In the genomic region with DNA sequence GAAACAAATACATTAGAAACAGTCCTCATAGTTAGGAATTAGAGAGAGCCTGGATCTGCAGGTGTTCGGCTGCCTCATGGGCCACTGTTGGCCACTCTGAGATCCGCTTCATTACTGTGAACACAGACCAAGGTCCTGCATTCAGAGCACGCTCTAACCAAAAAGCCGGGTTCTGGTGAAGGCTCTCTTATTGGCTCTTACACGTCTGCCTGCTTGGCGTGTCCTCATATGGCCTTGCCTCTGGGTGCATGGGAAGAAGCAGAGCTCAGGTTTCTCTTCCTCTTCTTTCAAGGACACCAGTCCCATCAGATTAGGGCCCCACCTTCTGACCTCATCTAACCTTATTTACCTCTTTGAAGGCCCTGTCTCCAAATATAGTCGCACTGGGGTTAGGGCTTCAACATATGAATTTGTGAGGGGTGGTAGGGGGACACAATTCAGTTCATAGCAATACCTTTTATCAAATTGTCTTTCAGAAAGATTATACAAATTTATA, we compare ENCODE assay signal across 1 cellular context.
TF ChIP-seq lines count a peak whose summit lies in the region.

No MANE protein-coding gene starts in this region.

TF ChIP-seq in K562, 482 proteins besides CTCF, POLR2A, EP300 and RAD21 (continued from another document and continues in another):
- TF ChIP-seq, protein P1, sequence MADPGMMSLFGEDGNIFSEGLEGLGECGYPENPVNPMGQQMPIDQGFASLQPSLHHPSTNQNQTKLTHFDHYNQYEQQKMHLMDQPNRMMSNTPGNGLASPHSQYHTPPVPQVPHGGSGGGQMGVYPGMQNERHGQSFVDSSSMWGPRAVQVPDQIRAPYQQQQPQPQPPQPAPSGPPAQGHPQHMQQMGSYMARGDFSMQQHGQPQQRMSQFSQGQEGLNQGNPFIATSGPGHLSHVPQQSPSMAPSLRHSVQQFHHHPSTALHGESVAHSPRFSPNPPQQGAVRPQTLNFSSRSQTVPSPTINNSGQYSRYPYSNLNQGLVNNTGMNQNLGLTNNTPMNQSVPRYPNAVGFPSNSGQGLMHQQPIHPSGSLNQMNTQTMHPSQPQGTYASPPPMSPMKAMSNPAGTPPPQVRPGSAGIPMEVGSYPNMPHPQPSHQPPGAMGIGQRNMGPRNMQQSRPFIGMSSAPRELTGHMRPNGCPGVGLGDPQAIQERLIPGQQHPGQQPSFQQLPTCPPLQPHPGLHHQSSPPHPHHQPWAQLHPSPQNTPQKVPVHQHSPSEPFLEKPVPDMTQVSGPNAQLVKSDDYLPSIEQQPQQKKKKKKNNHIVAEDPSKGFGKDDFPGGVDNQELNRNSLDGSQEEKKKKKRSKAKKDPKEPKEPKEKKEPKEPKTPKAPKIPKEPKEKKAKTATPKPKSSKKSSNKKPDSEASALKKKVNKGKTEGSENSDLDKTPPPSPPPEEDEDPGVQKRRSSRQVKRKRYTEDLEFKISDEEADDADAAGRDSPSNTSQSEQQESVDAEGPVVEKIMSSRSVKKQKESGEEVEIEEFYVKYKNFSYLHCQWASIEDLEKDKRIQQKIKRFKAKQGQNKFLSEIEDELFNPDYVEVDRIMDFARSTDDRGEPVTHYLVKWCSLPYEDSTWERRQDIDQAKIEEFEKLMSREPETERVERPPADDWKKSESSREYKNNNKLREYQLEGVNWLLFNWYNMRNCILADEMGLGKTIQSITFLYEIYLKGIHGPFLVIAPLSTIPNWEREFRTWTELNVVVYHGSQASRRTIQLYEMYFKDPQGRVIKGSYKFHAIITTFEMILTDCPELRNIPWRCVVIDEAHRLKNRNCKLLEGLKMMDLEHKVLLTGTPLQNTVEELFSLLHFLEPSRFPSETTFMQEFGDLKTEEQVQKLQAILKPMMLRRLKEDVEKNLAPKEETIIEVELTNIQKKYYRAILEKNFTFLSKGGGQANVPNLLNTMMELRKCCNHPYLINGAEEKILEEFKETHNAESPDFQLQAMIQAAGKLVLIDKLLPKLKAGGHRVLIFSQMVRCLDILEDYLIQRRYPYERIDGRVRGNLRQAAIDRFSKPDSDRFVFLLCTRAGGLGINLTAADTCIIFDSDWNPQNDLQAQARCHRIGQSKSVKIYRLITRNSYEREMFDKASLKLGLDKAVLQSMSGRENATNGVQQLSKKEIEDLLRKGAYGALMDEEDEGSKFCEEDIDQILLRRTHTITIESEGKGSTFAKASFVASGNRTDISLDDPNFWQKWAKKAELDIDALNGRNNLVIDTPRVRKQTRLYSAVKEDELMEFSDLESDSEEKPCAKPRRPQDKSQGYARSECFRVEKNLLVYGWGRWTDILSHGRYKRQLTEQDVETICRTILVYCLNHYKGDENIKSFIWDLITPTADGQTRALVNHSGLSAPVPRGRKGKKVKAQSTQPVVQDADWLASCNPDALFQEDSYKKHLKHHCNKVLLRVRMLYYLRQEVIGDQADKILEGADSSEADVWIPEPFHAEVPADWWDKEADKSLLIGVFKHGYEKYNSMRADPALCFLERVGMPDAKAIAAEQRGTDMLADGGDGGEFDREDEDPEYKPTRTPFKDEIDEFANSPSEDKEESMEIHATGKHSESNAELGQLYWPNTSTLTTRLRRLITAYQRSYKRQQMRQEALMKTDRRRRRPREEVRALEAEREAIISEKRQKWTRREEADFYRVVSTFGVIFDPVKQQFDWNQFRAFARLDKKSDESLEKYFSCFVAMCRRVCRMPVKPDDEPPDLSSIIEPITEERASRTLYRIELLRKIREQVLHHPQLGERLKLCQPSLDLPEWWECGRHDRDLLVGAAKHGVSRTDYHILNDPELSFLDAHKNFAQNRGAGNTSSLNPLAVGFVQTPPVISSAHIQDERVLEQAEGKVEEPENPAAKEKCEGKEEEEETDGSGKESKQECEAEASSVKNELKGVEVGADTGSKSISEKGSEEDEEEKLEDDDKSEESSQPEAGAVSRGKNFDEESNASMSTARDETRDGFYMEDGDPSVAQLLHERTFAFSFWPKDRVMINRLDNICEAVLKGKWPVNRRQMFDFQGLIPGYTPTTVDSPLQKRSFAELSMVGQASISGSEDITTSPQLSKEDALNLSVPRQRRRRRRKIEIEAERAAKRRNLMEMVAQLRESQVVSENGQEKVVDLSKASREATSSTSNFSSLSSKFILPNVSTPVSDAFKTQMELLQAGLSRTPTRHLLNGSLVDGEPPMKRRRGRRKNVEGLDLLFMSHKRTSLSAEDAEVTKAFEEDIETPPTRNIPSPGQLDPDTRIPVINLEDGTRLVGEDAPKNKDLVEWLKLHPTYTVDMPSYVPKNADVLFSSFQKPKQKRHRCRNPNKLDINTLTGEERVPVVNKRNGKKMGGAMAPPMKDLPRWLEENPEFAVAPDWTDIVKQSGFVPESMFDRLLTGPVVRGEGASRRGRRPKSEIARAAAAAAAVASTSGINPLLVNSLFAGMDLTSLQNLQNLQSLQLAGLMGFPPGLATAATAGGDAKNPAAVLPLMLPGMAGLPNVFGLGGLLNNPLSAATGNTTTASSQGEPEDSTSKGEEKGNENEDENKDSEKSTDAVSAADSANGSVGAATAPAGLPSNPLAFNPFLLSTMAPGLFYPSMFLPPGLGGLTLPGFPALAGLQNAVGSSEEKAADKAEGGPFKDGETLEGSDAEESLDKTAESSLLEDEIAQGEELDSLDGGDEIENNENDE (IDR thresholded peaks at IDR 0.05; ENCODE audit: low read depth, low read length): no peak
- TF ChIP-seq ZKSCAN1 (IDR thresholded peaks at IDR 0.05; ENCODE audit: low read depth, low read length): no peak
- peak; percentile 34 for TF ChIP-seq NFYB (IDR thresholded peaks at IDR 0.05; ENCODE audit: extremely low read depth, insufficient read length)
- no peak for TF ChIP-seq EHMT2 (IDR thresholded peaks at IDR 0.05)
- TF ChIP-seq ZZZ3 (IDR thresholded peaks at IDR 0.05): no peak
- TF ChIP-seq TRIM28 (IDR thresholded peaks at IDR 0.05): no peak
- no peak for TF ChIP-seq U2AF1 (optimal IDR thresholded peaks at IDR 0.05; ENCODE audit: low read depth, low read length)
- peak; percentile 78 for TF ChIP-seq NBN (IDR thresholded peaks at IDR 0.05; ENCODE audit: low read depth)
- TF ChIP-seq PHTF2 (CRISPR knock-in tag; IDR thresholded peaks at IDR 0.05): no peak
- no peak for TF ChIP-seq NFATC3 (IDR thresholded peaks at IDR 0.05)
- no peak for TF ChIP-seq MCM7 (IDR thresholded peaks at IDR 0.05)
- no peak for TF ChIP-seq NFIX (CRISPR knock-in tag; IDR thresholded peaks at IDR 0.05; ENCODE audit: low read depth)
- TF ChIP-seq, protein P2, sequence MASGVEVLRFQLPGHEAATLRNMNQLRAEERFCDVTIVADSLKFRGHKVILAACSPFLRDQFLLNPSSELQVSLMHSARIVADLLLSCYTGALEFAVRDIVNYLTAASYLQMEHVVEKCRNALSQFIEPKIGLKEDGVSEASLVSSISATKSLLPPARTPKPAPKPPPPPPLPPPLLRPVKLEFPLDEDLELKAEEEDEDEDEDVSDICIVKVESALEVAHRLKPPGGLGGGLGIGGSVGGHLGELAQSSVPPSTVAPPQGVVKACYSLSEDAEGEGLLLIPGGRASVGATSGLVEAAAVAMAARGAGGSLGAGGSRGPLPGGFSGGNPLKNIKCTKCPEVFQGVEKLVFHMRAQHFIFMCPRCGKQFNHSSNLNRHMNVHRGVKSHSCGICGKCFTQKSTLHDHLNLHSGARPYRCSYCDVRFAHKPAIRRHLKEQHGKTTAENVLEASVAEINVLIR (CRISPR knock-in tag; IDR thresholded peaks at IDR 0.05): no peak
- TF ChIP-seq ZNF224 (CRISPR knock-in tag; IDR thresholded peaks at IDR 0.05): no peak
- no peak for TF ChIP-seq POLR3G (IDR thresholded peaks at IDR 0.05; ENCODE audit: extremely low read depth, insufficient read length, insufficient replicate concordance)
- no peak for TF ChIP-seq ZBTB1 (CRISPR knock-in tag; IDR thresholded peaks at IDR 0.05; ENCODE audit: borderline replicate concordance, low read depth)
- TF ChIP-seq E2F3 (CRISPR knock-in tag; IDR thresholded peaks at IDR 0.05): no peak
- no peak for TF ChIP-seq TCF7L2 (IDR thresholded peaks at IDR 0.05; ENCODE audit: low read depth, low read length)
- TF ChIP-seq FOXJ2 (tag; IDR thresholded peaks at IDR 0.05): peak; percentile 62; the same call in 1 of the 2 replicates
- TF ChIP-seq PTTG1 (tag; IDR thresholded peaks at IDR 0.05; ENCODE audit: low read depth): no peak
- TF ChIP-seq, protein P3, sequence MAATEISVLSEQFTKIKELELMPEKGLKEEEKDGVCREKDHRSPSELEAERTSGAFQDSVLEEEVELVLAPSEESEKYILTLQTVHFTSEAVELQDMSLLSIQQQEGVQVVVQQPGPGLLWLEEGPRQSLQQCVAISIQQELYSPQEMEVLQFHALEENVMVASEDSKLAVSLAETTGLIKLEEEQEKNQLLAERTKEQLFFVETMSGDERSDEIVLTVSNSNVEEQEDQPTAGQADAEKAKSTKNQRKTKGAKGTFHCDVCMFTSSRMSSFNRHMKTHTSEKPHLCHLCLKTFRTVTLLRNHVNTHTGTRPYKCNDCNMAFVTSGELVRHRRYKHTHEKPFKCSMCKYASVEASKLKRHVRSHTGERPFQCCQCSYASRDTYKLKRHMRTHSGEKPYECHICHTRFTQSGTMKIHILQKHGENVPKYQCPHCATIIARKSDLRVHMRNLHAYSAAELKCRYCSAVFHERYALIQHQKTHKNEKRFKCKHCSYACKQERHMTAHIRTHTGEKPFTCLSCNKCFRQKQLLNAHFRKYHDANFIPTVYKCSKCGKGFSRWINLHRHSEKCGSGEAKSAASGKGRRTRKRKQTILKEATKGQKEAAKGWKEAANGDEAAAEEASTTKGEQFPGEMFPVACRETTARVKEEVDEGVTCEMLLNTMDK (IDR thresholded peaks at IDR 0.05; ENCODE audit: borderline replicate concordance, insufficient read depth, low read depth, low read length, poor library complexity, severe bottlenecking): no peak
- TF ChIP-seq, protein P4, sequence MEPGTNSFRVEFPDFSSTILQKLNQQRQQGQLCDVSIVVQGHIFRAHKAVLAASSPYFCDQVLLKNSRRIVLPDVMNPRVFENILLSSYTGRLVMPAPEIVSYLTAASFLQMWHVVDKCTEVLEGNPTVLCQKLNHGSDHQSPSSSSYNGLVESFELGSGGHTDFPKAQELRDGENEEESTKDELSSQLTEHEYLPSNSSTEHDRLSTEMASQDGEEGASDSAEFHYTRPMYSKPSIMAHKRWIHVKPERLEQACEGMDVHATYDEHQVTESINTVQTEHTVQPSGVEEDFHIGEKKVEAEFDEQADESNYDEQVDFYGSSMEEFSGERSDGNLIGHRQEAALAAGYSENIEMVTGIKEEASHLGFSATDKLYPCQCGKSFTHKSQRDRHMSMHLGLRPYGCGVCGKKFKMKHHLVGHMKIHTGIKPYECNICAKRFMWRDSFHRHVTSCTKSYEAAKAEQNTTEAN (CRISPR knock-in tag; IDR thresholded peaks at IDR 0.05): no peak
- TF ChIP-seq, protein P5, sequence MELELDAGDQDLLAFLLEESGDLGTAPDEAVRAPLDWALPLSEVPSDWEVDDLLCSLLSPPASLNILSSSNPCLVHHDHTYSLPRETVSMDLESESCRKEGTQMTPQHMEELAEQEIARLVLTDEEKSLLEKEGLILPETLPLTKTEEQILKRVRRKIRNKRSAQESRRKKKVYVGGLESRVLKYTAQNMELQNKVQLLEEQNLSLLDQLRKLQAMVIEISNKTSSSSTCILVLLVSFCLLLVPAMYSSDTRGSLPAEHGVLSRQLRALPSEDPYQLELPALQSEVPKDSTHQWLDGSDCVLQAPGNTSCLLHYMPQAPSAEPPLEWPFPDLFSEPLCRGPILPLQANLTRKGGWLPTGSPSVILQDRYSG (tag; conservative IDR thresholded peaks at IDR 0.05; ENCODE audit: low read depth): 0 out of 2 replicates have a peak, but pooled peaks have one; percentile 54
- no peak for TF ChIP-seq MAFF (IDR thresholded peaks at IDR 0.05; ENCODE audit: low read length)
- TF ChIP-seq, protein P6, sequence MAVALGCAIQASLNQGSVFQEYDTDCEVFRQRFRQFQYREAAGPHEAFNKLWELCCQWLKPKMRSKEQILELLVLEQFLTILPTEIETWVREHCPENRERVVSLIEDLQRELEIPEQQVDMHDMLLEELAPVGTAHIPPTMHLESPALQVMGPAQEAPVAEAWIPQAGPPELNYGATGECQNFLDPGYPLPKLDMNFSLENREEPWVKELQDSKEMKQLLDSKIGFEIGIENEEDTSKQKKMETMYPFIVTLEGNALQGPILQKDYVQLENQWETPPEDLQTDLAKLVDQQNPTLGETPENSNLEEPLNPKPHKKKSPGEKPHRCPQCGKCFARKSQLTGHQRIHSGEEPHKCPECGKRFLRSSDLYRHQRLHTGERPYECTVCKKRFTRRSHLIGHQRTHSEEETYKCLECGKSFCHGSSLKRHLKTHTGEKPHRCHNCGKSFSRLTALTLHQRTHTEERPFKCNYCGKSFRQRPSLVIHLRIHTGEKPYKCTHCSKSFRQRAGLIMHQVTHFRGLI (CRISPR knock-in tag; IDR thresholded peaks at IDR 0.05): no peak
- TF ChIP-seq ARID1B (IDR thresholded peaks at IDR 0.05): peak; percentile 56; the same call in 1 of the 2 replicates
- peak; percentile 51; the same call in 1 of the 2 replicates for TF ChIP-seq ZNF644 (tag; IDR thresholded peaks at IDR 0.05; ENCODE audit: low read depth)
- no peak for TF ChIP-seq COPS2 (conservative IDR thresholded peaks at IDR 0.05)
- TF ChIP-seq EWSR1 (IDR thresholded peaks at IDR 0.05; ENCODE audit: borderline replicate concordance, low read depth, partially characterized antibody): no peak
- TF ChIP-seq, protein P7, sequence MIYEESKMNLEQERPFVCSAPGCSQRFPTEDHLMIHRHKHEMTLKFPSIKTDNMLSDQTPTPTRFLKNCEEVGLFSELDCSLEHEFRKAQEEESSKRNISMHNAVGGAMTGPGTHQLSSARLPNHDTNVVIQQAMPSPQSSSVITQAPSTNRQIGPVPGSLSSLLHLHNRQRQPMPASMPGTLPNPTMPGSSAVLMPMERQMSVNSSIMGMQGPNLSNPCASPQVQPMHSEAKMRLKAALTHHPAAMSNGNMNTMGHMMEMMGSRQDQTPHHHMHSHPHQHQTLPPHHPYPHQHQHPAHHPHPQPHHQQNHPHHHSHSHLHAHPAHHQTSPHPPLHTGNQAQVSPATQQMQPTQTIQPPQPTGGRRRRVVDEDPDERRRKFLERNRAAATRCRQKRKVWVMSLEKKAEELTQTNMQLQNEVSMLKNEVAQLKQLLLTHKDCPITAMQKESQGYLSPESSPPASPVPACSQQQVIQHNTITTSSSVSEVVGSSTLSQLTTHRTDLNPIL (CRISPR knock-in tag; IDR thresholded peaks at IDR 0.05): no peak
- TF ChIP-seq ZNF347 (CRISPR knock-in tag; IDR thresholded peaks at IDR 0.05; ENCODE audit: low read depth): no peak
- TF ChIP-seq, protein P8, sequence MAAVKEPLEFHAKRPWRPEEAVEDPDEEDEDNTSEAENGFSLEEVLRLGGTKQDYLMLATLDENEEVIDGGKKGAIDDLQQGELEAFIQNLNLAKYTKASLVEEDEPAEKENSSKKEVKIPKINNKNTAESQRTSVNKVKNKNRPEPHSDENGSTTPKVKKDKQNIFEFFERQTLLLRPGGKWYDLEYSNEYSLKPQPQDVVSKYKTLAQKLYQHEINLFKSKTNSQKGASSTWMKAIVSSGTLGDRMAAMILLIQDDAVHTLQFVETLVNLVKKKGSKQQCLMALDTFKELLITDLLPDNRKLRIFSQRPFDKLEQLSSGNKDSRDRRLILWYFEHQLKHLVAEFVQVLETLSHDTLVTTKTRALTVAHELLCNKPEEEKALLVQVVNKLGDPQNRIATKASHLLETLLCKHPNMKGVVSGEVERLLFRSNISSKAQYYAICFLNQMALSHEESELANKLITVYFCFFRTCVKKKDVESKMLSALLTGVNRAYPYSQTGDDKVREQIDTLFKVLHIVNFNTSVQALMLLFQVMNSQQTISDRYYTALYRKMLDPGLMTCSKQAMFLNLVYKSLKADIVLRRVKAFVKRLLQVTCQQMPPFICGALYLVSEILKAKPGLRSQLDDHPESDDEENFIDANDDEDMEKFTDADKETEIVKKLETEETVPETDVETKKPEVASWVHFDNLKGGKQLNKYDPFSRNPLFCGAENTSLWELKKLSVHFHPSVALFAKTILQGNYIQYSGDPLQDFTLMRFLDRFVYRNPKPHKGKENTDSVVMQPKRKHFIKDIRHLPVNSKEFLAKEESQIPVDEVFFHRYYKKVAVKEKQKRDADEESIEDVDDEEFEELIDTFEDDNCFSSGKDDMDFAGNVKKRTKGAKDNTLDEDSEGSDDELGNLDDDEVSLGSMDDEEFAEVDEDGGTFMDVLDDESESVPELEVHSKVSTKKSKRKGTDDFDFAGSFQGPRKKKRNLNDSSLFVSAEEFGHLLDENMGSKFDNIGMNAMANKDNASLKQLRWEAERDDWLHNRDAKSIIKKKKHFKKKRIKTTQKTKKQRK (IDR thresholded peaks at IDR 0.05; ENCODE audit: borderline replicate concordance, low read depth, low read length): no peak
- TF ChIP-seq NRF1 (conservative IDR thresholded peaks at IDR 0.05 in 1 of 2, IDR thresholded peaks at IDR 0.05 in 1 of 2): no peak
